Comparison of ENCODE assay signal across 1 cellular context in genomic region chr7:29290829-29291228, GRCh38.
TF ChIP-seq lines count a peak whose summit lies in the region.

No MANE protein-coding gene starts in this region.

TF ChIP-seq in H1, 55 proteins besides CTCF, POLR2A, EP300 and RAD21 (continued from another document):
- TF ChIP-seq CHD1 (IDR thresholded peaks at IDR 0.05; ENCODE audit: low read depth, low read length): no peak
- no peak for TF ChIP-seq KDM5A (IDR thresholded peaks at IDR 0.05; ENCODE audit: low read length)
- TF ChIP-seq CTBP2 (IDR thresholded peaks at IDR 0.05; ENCODE audit: borderline replicate concordance, insufficient read depth, insufficient read length, low read length): no peak
- TF ChIP-seq TEAD4 (IDR thresholded peaks at IDR 0.05; ENCODE audit: low read depth, low read length): no peak
- TF ChIP-seq SIRT6 (IDR thresholded peaks at IDR 0.05; ENCODE audit: low read length): no peak
- TF ChIP-seq CBX5 (IDR thresholded peaks at IDR 0.05; ENCODE audit: low read depth, low read length): no peak
- no peak for TF ChIP-seq ATF2 (IDR thresholded peaks at IDR 0.05; ENCODE audit: low read length)
- no peak for TF ChIP-seq SIX5 (IDR thresholded peaks at IDR 0.05; ENCODE audit: low read depth, low read length)
- no peak for TF ChIP-seq MAFK (IDR thresholded peaks at IDR 0.05; ENCODE audit: low read depth, low read length)
- no peak for TF ChIP-seq HDAC6 (IDR thresholded peaks at IDR 0.05; ENCODE audit: low read depth, low read length)
- no peak for TF ChIP-seq YY1 (IDR thresholded peaks at IDR 0.05; ENCODE audit: low read depth, low read length)
- TF ChIP-seq SUZ12 (IDR thresholded peaks at IDR 0.05; ENCODE audit: low read length): no peak
- TF ChIP-seq JUN (IDR thresholded peaks at IDR 0.05; ENCODE audit: low read depth, low read length): no peak
- TF ChIP-seq TAF7 (optimal IDR thresholded peaks at IDR 0.05; ENCODE audit: borderline replicate concordance, low read depth, low read length): no peak
- no peak for TF ChIP-seq PHF8 (conservative IDR thresholded peaks at IDR 0.05; ENCODE audit: low read depth, low read length)
- no peak for TF ChIP-seq BRCA1 (IDR thresholded peaks at IDR 0.05; ENCODE audit: low read depth, low read length)
